Comparison of ENCODE assay signal across 21 cellular contexts in genomic region chr12:83128529-83128928, GRCh38.
A peak's percentile ranks its signal among the peaks of the same experiment; 100 is the strongest.
DNase-seq lines count a peak whose midpoint lies in the region; ATAC-seq and TF ChIP-seq lines count a peak whose summit lies in the region.
"Had no signal": no experiment of that assay in that cellular context is flagged by ENCODE, and none has a peak within 500 bp of the region (broad histone marks: within the 10 kb centered on the region; RNA-seq: fewer than 3 reads in every experiment).

No MANE protein-coding gene starts in this region.

- peak; percentile 34 for DNase-seq in Right ventricle myocardium superior
- no peak for DNase-seq in right atrium auricular region (ENCODE audit: low spot score)
- peak; percentile 27 for DNase-seq in choroid plexus epithelial cell (ENCODE audit: low read depth)
- DNase-seq in fibroblast of the aortic adventitia (ENCODE audit: low read depth), result peak; percentile 64
- no peak for DNase-seq in stimulated activated CD4-positive, alpha-beta T cell treated with anti-CD3 and anti-CD28 coated beads, Interleukin-12 subunit alpha, Interleukin-12 subunit beta, amount 100 ng/mL, for 4 hours
- no peak for DNase-seq in NCI-H524 (lab: John Stamatoyannopoulos, UW)
- DNase-seq in PC-3, result no peak
- DNase-seq: DMS79; H9; HFFc6; MM.1S; NCI-H1092; NCI-H1436 treated with DMSO at 0.1 percent for 48 hours; NCI-H2029; NCI-H2227 treated with DMSO at 0.1 percent for 48 hours; NCI-H510A; NCI-H774; NK-92 treated with Interleukin-12 subunit alpha and Interleukin-12 subunit beta, amount 100 ng/mL, for 24 hours; Peyer's patch; SJCRH30 had no signal

- no peak overlapping the region for H3K9ac ChIP-seq in PC-3 (ENCODE audit: low read length)

- TF ChIP-seq CTCF in right atrium auricular region (IDR thresholded peaks at IDR 0.05), result no peak
- no peak for TF ChIP-seq CTCF in choroid plexus epithelial cell (conservative IDR thresholded peaks at IDR 0.05; ENCODE audit: low read depth, low read length)
- TF ChIP-seq CTCF in fibroblast of the aortic adventitia (IDR thresholded peaks at IDR 0.05; ENCODE audit: insufficient read depth, low read length), result no peak
- no peak for TF ChIP-seq CTCF in PC-3 (conservative IDR thresholded peaks at IDR 0.05; ENCODE audit: low read depth, low read length)

- no peaks in the 10 kb centered on the region for H4K20me1 ChIP-seq in PC-3 (ENCODE audit: low read length)

- no peak overlapping the region for H2AFZ ChIP-seq in PC-3 (ENCODE audit: low read length)

- H3F3A ChIP-seq in PC-3 (ENCODE audit: low read length, unreplicated experiment), result no peaks in the 10 kb centered on the region

- H3K4me2 ChIP-seq in PC-3 (ENCODE audit: low read length), result no peak overlapping the region

- no TSS peak for BruUV-seq in PC-3 (replicated peaks; lab: Mats Ljungman, UMichigan)

- H3K79me2 ChIP-seq in PC-3 (ENCODE audit: low read length), result no peaks in the 10 kb centered on the region

- peaks cover 3% of the 10 kb centered on the region for H3K36me3 ChIP-seq in right atrium auricular region
- H3K36me3 ChIP-seq in PC-3 (ENCODE audit: low read depth, low read length), result no peaks in the 10 kb centered on the region
- H3K36me3 ChIP-seq: Peyer's patch, SJCRH30 had no signal

- H3K4me1 ChIP-seq in right atrium auricular region (no peaks in the 10 kb centered on the region), PC-3 (ENCODE audit: insufficient read depth, low read length) (no peaks in the 10 kb centered on the region)
- H3K4me1 ChIP-seq: Peyer's patch, SJCRH30 had no signal

- H3K9me3 ChIP-seq in right atrium auricular region (no peaks in the 10 kb centered on the region), PC-3 (ENCODE audit: low read length) (no peaks in the 10 kb centered on the region)
- H3K9me3 ChIP-seq: Peyer's patch, SJCRH30 had no signal

- H3K4me3 ChIP-seq in right atrium auricular region, result no peak overlapping the region
- H3K4me3 ChIP-seq in choroid plexus epithelial cell (ENCODE audit: low read depth, low read length), result no peak overlapping the region
- no peak overlapping the region for H3K4me3 ChIP-seq in fibroblast of the aortic adventitia (ENCODE audit: low read depth, low read length)
- no peak overlapping the region for H3K4me3 ChIP-seq in PC-3 (ENCODE audit: low read length)
- H3K4me3 ChIP-seq: Peyer's patch, SJCRH30 had no signal

- ATAC-seq in Right ventricle myocardium superior (ENCODE audit: poor library complexity) (peak; percentile 55), PC-3 (no peak), HG03442 (IDR thresholded peaks at IDR 0.05; ENCODE audit: unreplicated experiment) (no peak)

- POLR2A ChIA-PET in PC-3 (lab: Charles Lee; ENCODE audit: unreplicated experiment), result no interaction called here

- intact Hi-C loops in Right ventricle myocardium superior (cut with DNase I) (no loop called here), PC-3 (cut with micrococcal nuclease) (no loop called here)

- H3K27me3 ChIP-seq in right atrium auricular region, result no peaks in the 10 kb centered on the region
- no peaks in the 10 kb centered on the region for H3K27me3 ChIP-seq in PC-3 (ENCODE audit: low read length)
- H3K27me3 ChIP-seq: Peyer's patch, SJCRH30 had no signal

- H3K27ac ChIP-seq in right atrium auricular region (no peak overlapping the region), PC-3 (ENCODE audit: low read length) (no peak overlapping the region)
- H3K27ac ChIP-seq: Peyer's patch, SJCRH30 had no signal

- CTCF ChIA-PET in PC-3 (lab: Charles Lee), result no interaction called here

- no peaks in the 10 kb centered on the region for H3K9me2 ChIP-seq in PC-3 (replicated peaks; ENCODE audit: low read length)

Comparison
In these comparisons a context has a peak if more than half of its experiments do, and no peak if none do; other contexts are left out.
1. DNase-seq: peak in Right ventricle myocardium superior (single experiment), choroid plexus epithelial cell (single experiment) and fibroblast of the aortic adventitia (single experiment); none in right atrium auricular region (single experiment), stimulated activated CD4-positive, alpha-beta T cell treated with anti-CD3 and anti-CD28 coated beads, Interleukin-12 subunit alpha, Interleukin-12 subunit beta, amount 100 ng/mL, for 4 hours (single experiment), NCI-H524 (0 of 2) and PC-3 (single experiment).